ENCODE assay signal across 8 cellular contexts in the genomic region with DNA sequence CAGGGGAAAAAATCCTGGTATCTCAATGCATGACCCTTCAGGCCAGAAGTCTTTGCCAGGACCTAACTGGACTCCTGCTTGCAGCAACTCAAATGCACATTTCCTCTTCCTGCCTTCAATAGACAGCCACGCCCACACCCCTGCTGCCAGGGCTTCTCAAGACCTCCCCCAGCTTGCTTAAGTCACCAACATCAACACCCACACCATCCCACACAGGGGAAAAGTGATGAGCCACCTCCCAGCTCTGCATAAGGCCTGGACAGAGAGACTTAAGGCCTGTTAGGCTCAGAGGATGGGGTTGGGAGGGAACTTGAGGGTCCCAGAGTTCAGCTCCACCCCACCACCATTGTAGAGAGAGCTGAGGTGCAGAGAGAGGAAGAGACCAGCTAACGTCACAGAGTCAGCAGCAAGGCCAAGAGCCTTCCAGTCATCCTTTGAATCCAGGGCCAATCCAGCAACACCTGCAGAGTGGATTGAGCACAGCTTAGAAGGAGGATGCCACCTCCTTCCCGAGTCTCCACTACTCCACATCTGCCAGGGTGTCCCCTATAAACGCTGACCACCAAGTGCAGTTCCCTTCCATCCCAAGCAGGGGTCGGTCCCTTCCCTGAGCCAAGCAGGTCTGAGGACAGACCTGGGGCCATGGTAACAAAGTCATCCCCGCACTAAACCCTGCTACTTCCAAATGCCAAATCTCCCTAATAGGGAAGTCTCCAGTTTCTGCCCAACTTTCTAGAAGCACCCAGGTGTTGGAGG. TPM values are rescaled to one million over a fixed set of nuclear protein-coding genes. Genes with fewer than 3 reads are reported as not detected.
DNase-seq lines count a peak whose midpoint lies in the region; ATAC-seq and TF ChIP-seq lines count a peak whose summit lies in the region.

No MANE protein-coding gene starts in this region.

- ATAC-seq in HG02571 (IDR thresholded peaks at IDR 0.05; ENCODE audit: unreplicated experiment) (no peak), GM19467 (IDR thresholded peaks at IDR 0.05; ENCODE audit: unreplicated experiment) (no peak)

- H3K27me3 Mint-ChIP-seq in endodermal cell (ENCODE audit: insufficient read depth) (no peaks in the 10 kb centered on the region), nephron (ENCODE audit: low read depth) (peaks cover 6% of the 10 kb centered on the region)

- H3K27ac ChIP-seq in KOPT-K1 (ENCODE audit: low read depth, low read length, poor library complexity, severe bottlenecking) (peak overlapping the region; percentile 12), endodermal cell (ENCODE audit: low read depth, low read length) (no peak overlapping the region), thymus (ENCODE audit: low read depth) (peak overlapping the region; percentile 5)

- H3K4me1 ChIP-seq in endodermal cell (ENCODE audit: control insufficient read depth, insufficient read depth, low read length) (no peaks in the 10 kb centered on the region), thymus (ENCODE audit: control insufficient read depth, insufficient read depth, low read length) (peaks cover 3% of the 10 kb centered on the region)

- H3K9me3 Mint-ChIP-seq in endodermal cell (no peaks in the 10 kb centered on the region), nephron (no peaks in the 10 kb centered on the region)

- peak; percentile 74 for DNase-seq in ELR (ENCODE audit: low read depth)
- DNase-seq in activated CD4-positive, alpha-beta T cell treated with anti-CD3 and anti-CD28 coated beads, Interleukin-2, amount 50 U/mL, for 24 hours (ENCODE audit: low read depth in 1 of 2, low spot score in 1 of 2), result peak; percentile 28 to 55
- DNase-seq in endodermal cell, result peak; percentile 90

- 79 to 85% methylated on average over 5 to 6 of the region's 6 CpGs for WGBS in endodermal cell (ENCODE audit: insufficient coverage in 1 of 2, insufficient read length in 1 of 2), 2 experiments
- WGBS in thymus, result 78% methylated on average over 6 of the region's 6 CpGs

- H3K9ac ChIP-seq in endodermal cell (ENCODE audit: extremely low read depth, low read length, poor library complexity, severe bottlenecking), result no peak overlapping the region

- peaks cover 22% of the 10 kb centered on the region for H3K4me1 Mint-ChIP-seq in endodermal cell
- H3K4me1 Mint-ChIP-seq in nephron, result peaks cover 41% of the 10 kb centered on the region

- H3K9me3 ChIP-seq in KOPT-K1 (ENCODE audit: insufficient read depth, low read length, poor library complexity, severe bottlenecking) (no peaks in the 10 kb centered on the region), endodermal cell (ENCODE audit: control insufficient read depth, low read length) (no peaks in the 10 kb centered on the region), thymus (ENCODE audit: control insufficient read depth) (peaks cover 1% of the 10 kb centered on the region)

- H3K4me3 ChIP-seq in endodermal cell (ENCODE audit: low read length), result no peak overlapping the region
- H3K4me3 ChIP-seq in thymus (ENCODE audit: low read length), result no peak overlapping the region

- H3K4me3 Mint-ChIP-seq in endodermal cell, result no peak overlapping the region
- peak overlapping the region in 1 of 3 experiments; percentile 2 for H3K4me3 Mint-ChIP-seq in nephron

- TF ChIP-seq CTCF in endodermal cell (conservative IDR thresholded peaks at IDR 0.05), result no peak
- TF ChIP-seq CTCF in nephron (IDR thresholded peaks at IDR 0.05; ENCODE audit: unreplicated experiment in 3 of 3), result no peak

- H3K36me3 Mint-ChIP-seq in endodermal cell (ENCODE audit: low read depth) (peaks cover 61% of the 10 kb centered on the region), nephron (ENCODE audit: low read depth) (peaks cover 35% of the 10 kb centered on the region)

- H3K36me3 ChIP-seq in KOPT-K1 (ENCODE audit: insufficient read depth, low read length), result peaks cover 61% of the 10 kb centered on the region
- peaks cover 48% of the 10 kb centered on the region for H3K36me3 ChIP-seq in endodermal cell (ENCODE audit: control insufficient read depth, insufficient read depth, low read length)
- peaks cover 35% of the 10 kb centered on the region for H3K36me3 ChIP-seq in thymus (ENCODE audit: control insufficient read depth, insufficient read depth)

- H3K27me3 ChIP-seq in endodermal cell (ENCODE audit: control insufficient read depth, insufficient read depth, low read length, poor library complexity, severe bottlenecking) (no peaks in the 10 kb centered on the region), thymus (ENCODE audit: control insufficient read depth, insufficient read depth) (no peaks in the 10 kb centered on the region)

- H3K27ac Mint-ChIP-seq in endodermal cell (peak overlapping the region; percentile 49), nephron (peak overlapping the region; percentile 39 to 55 (median 54))

RNA-seq across cellular contexts. Expression of a gene that starts 50.0 kb away (rescaled TPM):
- total RNA-seq in endodermal cell, result 100 to 1,000 TPM; 103 to 125 TPM
- polyA plus RNA-seq in endodermal cell (2013, experiment 1 of 2), result 64.7 TPM
- polyA plus RNA-seq in endodermal cell (2013, experiment 2 of 2), result 60.8 TPM
- 25.9 TPM for polyA plus RNA-seq in thymus
